ENCODE assay signal across 28 cellular contexts in genomic region chr14:73394317-73394716, GRCh38.
A peak's percentile ranks its signal among the peaks of the same experiment; 100 is the strongest.
DNase-seq lines count a peak whose midpoint lies in the region; ATAC-seq, FAIRE-seq and TF ChIP-seq lines count a peak whose summit lies in the region.
"Had no signal": no experiment of that assay in that cellular context is flagged by ENCODE, and none has a peak within 500 bp of the region (broad histone marks: within the 10 kb centered on the region; RNA-seq: fewer than 3 reads in every experiment).

No MANE protein-coding gene starts in this region.

- CTCF ChIA-PET in CD8-positive, alpha-beta T cell (lab: Charles Lee), result interaction anchor here (0.9 kb wide), 1 partner anchor 77 kb away, joined by 3 read pairs; no protein-coding TSS in a partner anchor
- CTCF ChIA-PET in GM12878 (lab: Yijun Ruan, JAX), result interaction anchor here (0.6 to 2.1 kb wide), 5 partner anchors 9 to 301 kb away, joined by 3 to 7 read pairs (median 3); no protein-coding TSS in a partner anchor

- H3K27me3 Mint-ChIP-seq in CD8-positive, alpha-beta T cell (ENCODE audit: low read depth), result no peaks in the 10 kb centered on the region
- H3K27me3 Mint-ChIP-seq in naive B cell (no peaks in the 10 kb centered on the region), osteocyte (ENCODE audit: unreplicated experiment) (no peaks in the 10 kb centered on the region)

- no peak for TF ChIP-seq POLR2A in GM12878 (IDR thresholded peaks at IDR 0.05; ENCODE audit: low read depth, low read length)

- no peaks in the 10 kb centered on the region for H4K20me1 ChIP-seq in GM12878 (ENCODE audit: control insufficient read depth, insufficient read depth)

- SMC1A ChIA-PET in GM12878 (lab: Charles Lee; ENCODE audit: uncharacterized antibody, unreplicated experiment), result interaction anchor here (0.5 to 1.7 kb wide), 5 partner anchors 9 to 133 kb away, joined by 3 to 4 read pairs (median 4); no protein-coding TSS in a partner anchor

- no peak overlapping the region for H3K4me3 Mint-ChIP-seq in CD8-positive, alpha-beta T cell
- H3K4me3 Mint-ChIP-seq in naive B cell (peak overlapping the region in 1 of 8 donors; percentile 46), osteocyte (ENCODE audit: unreplicated experiment) (no peak overlapping the region)

- ATAC-seq in CD8-positive, alpha-beta T cell, result no peak
- peak; percentile 49 for ATAC-seq in GM12878
- no peak for ATAC-seq in naive B cell (ENCODE audit: low read depth in 2 of 2)
- ATAC-seq: HCT116 had no signal

- no peak overlapping the region for H3K4me3 ChIP-seq in CD8-positive, alpha-beta T cell (ENCODE audit: low read depth, low read length)
- no peak overlapping the region for H3K4me3 ChIP-seq in GM12878
- H3K4me3 ChIP-seq: BLaER1 treated with 17β-estradiol and CSF1 and Interleukin-3, amounts not matched to agents 10 nM and 100 nM; PC-9; SJSA1 had no signal

- RAD21 ChIA-PET in GM12878 (lab: Charles Lee; ENCODE audit: unreplicated experiment), result interaction anchor here (0.7 to 1.0 kb wide), 3 partner anchors 95 to 218 kb away, joined by 3 to 4 read pairs (median 3); no protein-coding TSS in a partner anchor

- no peak for TF ChIP-seq EP300 in GM12878 (IDR thresholded peaks at IDR 0.05; ENCODE audit: borderline replicate concordance in 1 of 2, control insufficient read depth in 1 of 2, low read depth in 2 of 2, low read length in 2 of 2)

- H3K9me3 ChIP-seq in CD8-positive, alpha-beta T cell (ENCODE audit: low read length), result no peaks in the 10 kb centered on the region
- H3K9me3 ChIP-seq in GM12878 (replicated peaks; ENCODE audit: control insufficient read depth, insufficient read depth, low read length), result no peaks in the 10 kb centered on the region; the same call in 2 of the 3 replicates
- H3K9me3 ChIP-seq: SJSA1 had no signal

- FAIRE-seq in GM12878 (lab: Jason Lieb, UNC), result no peak
- FAIRE-seq: A204.1, H1 had no signal

- intact Hi-C loops in CD8-positive, alpha-beta T cell (cut with DNase I, micrococcal nuclease), result no loop called here
- intact Hi-C loops in GM12878 (cut with micrococcal nuclease; ENCODE audit: unreplicated experiment), result no loop called here

- no peaks in the 10 kb centered on the region for H3K36me3 ChIP-seq in CD8-positive, alpha-beta T cell (ENCODE audit: insufficient read depth, low read length)
- H3K36me3 ChIP-seq in GM12878 (ENCODE audit: control insufficient read depth in 2 of 2, insufficient read depth in 2 of 2, low read length in 1 of 2), result no peaks in the 10 kb centered on the region

- H3K9ac ChIP-seq in GM12878 (ENCODE audit: control insufficient read depth, insufficient read depth, low read length), result no peak overlapping the region
- H3K9ac ChIP-seq: BLaER1 treated with 17β-estradiol and CSF1 and Interleukin-3, amounts not matched to agents 10 nM and 100 nM had no signal

- H3K4me1 ChIP-seq in CD8-positive, alpha-beta T cell (ENCODE audit: insufficient read depth, low read length), result no peaks in the 10 kb centered on the region
- peaks cover 16% of the 10 kb centered on the region for H3K4me1 ChIP-seq in GM12878 (ENCODE audit: control insufficient read depth, insufficient read depth, low read length)
- H3K4me1 ChIP-seq: BLaER1 treated with 17β-estradiol and CSF1 and Interleukin-3, amounts not matched to agents 10 nM and 100 nM; SJSA1 had no signal

- no peaks in the 10 kb centered on the region for H3K27me3 ChIP-seq in CD8-positive, alpha-beta T cell (ENCODE audit: insufficient read depth, low read length)
- H3K27me3 ChIP-seq in GM12878 (replicated peaks in 1 of 2; ENCODE audit: control insufficient read depth in 2 of 2, insufficient read depth in 2 of 2, low read length in 1 of 2), result no peaks in the 10 kb centered on the region
- H3K27me3 ChIP-seq: BLaER1 treated with 17β-estradiol and CSF1 and Interleukin-3, amounts not matched to agents 10 nM and 100 nM; SJSA1 had no signal

- TF ChIP-seq CTCF in CD8-positive, alpha-beta T cell (IDR thresholded peaks at IDR 0.05), result no peak
- no peak for TF ChIP-seq CTCF in GM12878 (IDR thresholded peaks at IDR 0.05 in 2 of 3, conservative IDR thresholded peaks at IDR 0.05 in 1 of 3; ENCODE audit: control insufficient read depth in 2 of 3, extremely low read depth in 1 of 3, insufficient read depth in 1 of 3, low read depth in 3 of 3, low read length in 3 of 3)
- TF ChIP-seq CTCF in osteocyte (IDR thresholded peaks at IDR 0.05), result no peak

- in situ Hi-C loops in GM12878 (cut with MboI), result no loop called here

- no peak for TF ChIP-seq RAD21 in GM12878 (IDR thresholded peaks at IDR 0.05; ENCODE audit: insufficient read depth, low read depth, low read length)

- POLR2A ChIA-PET in CD8-positive, alpha-beta T cell (lab: Charles Lee), result no interaction called here
- POLR2A ChIA-PET in GM12878 (lab: Charles Lee), result interaction anchor here (0.6 to 2.2 kb wide), 4 partner anchors 17 to 416 kb away, joined by 3 to 6 read pairs (median 4); no protein-coding TSS in a partner anchor

- WGBS in GM12878 (ENCODE audit: insufficient coverage, insufficient replicate concordance, low lambda C conversion rate, missing lambda C conversion rate), result 100% methylated on average over 1 of the region's 1 CpG

- H3K4me2 ChIP-seq in GM12878 (ENCODE audit: control insufficient read depth, insufficient read depth), result no peak overlapping the region
- H3K4me2 ChIP-seq: BLaER1 treated with 17β-estradiol and CSF1 and Interleukin-3, amounts not matched to agents 10 nM and 100 nM; PC-9 had no signal

- H2AFZ ChIP-seq in GM12878 (ENCODE audit: control insufficient read depth, low read depth, low read length), result no peak overlapping the region
- H2AFZ ChIP-seq: PC-9 had no signal

- no peaks in the 10 kb centered on the region; the same call in 1 of the 2 replicates for H3K79me2 ChIP-seq in GM12878 (ENCODE audit: control insufficient read depth, insufficient read depth, low read length)

- BruUV-seq in GM12878 (replicated peaks; lab: Mats Ljungman, UMichigan), result no TSS peak

- H3K36me3 Mint-ChIP-seq in CD8-positive, alpha-beta T cell, result peaks cover 5% of the 10 kb centered on the region
- H3K36me3 Mint-ChIP-seq in naive B cell (no peaks in the 10 kb centered on the region), osteocyte (ENCODE audit: unreplicated experiment) (no peaks in the 10 kb centered on the region)

- H3K4me1 Mint-ChIP-seq in CD8-positive, alpha-beta T cell (ENCODE audit: low read depth), result peaks cover 8% of the 10 kb centered on the region
- H3K4me1 Mint-ChIP-seq in naive B cell (peaks cover 29 to 66% (median 33%) of the 10 kb centered on the region in 3 donors), osteocyte (ENCODE audit: unreplicated experiment) (peaks cover 11% of the 10 kb centered on the region)

- H3K27ac Mint-ChIP-seq in CD8-positive, alpha-beta T cell, result peak overlapping the region; percentile 46
- peak overlapping the region in 4 of 6 donors; percentile 29 to 88 (median 72) for H3K27ac Mint-ChIP-seq in naive B cell
- no peak overlapping the region for H3K27ac Mint-ChIP-seq in osteocyte (ENCODE audit: unreplicated experiment)

- H3K27ac ChIP-seq in CD8-positive, alpha-beta T cell (ENCODE audit: low read depth, low read length), result no peak overlapping the region
- H3K27ac ChIP-seq in GM12878 (ENCODE audit: control insufficient read depth, insufficient read depth), result no peak overlapping the region
- H3K27ac ChIP-seq: BLaER1 treated with 17β-estradiol and CSF1 and Interleukin-3, amounts not matched to agents 10 nM and 100 nM; HL-60; PC-9; SJSA1 had no signal

- H3K9me3 Mint-ChIP-seq in CD8-positive, alpha-beta T cell, result no peaks in the 10 kb centered on the region
- H3K9me3 Mint-ChIP-seq in naive B cell (no peaks in the 10 kb centered on the region), osteocyte (ENCODE audit: unreplicated experiment) (no peaks in the 10 kb centered on the region)

- no peak for DNase-seq in CD8-positive, alpha-beta T cell
- DNase-seq in HK-2 (ENCODE audit: unreplicated experiment), result peak; percentile 25
- DNase-seq in GM12878 (ENCODE audit: low read depth, low spot score), result no peak
- no peak for DNase-seq in naive B cell
- no peak for DNase-seq in SKM-1 treated with dmso at 0.1 percent for 144 hours (lab: John Stamatoyannopoulos, UW; ENCODE audit: unreplicated experiment)
- no peak for DNase-seq in osteocyte (ENCODE audit: extremely low spot score, unreplicated experiment)
- DNase-seq in Kasumi-1 (lab: John Stamatoyannopoulos, UW), result no peak
- DNase-seq in occipital lobe (lab: John Stamatoyannopoulos, UW), result no peak
- DNase-seq: AML-193, DMS153, DND-41, Karpas-422, MV-4-11, NCI-H1105, NCI-H146, NCI-H1930, NCI-H446 treated with DMSO at 0.1 percent for 48 hours, NCI-H526 treated with DMSO at 0.1 percent for 48 hours, PC-9, Right ventricle myocardium superior, RPMI8226, T-helper 1 cell had no signal

TF ChIP-seq in GM12878, 131 proteins besides CTCF, POLR2A, EP300 and RAD21 (continues in another document):
- TF ChIP-seq ZNF384 (IDR thresholded peaks at IDR 0.05; ENCODE audit: borderline replicate concordance, low read depth, low read length), result 0 out of 2 replicates have a peak, but pooled peaks have one; percentile 47
- no peak for TF ChIP-seq SIN3A (IDR thresholded peaks at IDR 0.05; ENCODE audit: low read depth, low read length)
- TF ChIP-seq RUNX3 (IDR thresholded peaks at IDR 0.05; ENCODE audit: low read length), result peak; percentile 39; the same call in 1 of the 2 replicates
- no peak for TF ChIP-seq SMARCA5 (IDR thresholded peaks at IDR 0.05)
- TF ChIP-seq NFIC (IDR thresholded peaks at IDR 0.05; ENCODE audit: low read depth, low read length), result no peak
